ENCODE assay signal across 11 cellular contexts in the genomic region with DNA sequence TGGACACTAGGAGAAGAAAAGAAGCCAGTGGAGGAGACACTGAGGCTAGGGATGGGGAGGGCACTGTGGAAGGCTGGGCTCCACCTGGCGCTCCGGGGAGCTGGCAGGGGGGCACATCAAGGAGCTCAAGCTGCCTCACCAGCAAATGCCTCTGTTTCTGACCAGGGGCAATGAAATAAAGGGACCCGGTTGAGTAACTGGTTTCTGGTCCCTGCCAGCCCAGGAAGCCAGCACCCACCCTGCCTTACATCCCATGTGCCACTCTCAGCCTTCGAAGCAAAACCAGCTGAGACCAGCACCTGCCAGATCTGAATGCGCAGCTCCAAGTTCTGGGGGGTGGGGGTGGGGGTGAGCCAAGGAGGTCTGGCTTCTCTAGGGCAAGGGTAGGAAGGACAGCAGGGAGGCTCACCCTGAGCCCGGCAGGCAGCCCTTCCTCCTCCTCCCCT. TPM values are rescaled to one million over a fixed set of nuclear protein-coding genes. Genes with fewer than 3 reads are reported as not detected.
DNase-seq lines count a peak whose midpoint lies in the region; ATAC-seq lines count a peak whose summit lies in the region.
"Had no signal": no experiment of that assay in that cellular context is flagged by ENCODE, and none has a peak within 500 bp of the region (broad histone marks: within the 10 kb centered on the region; RNA-seq: fewer than 3 reads in every experiment).

No MANE protein-coding gene starts in this region.

- peak overlapping the region; percentile 31 for H3K4me3 Mint-ChIP-seq in activated T-helper 17 cell treated with anti-CD3 and anti-CD28 coated beads, Interleukin-2, amount 50 U/mL, for 72 hours
- no peak overlapping the region for H3K4me3 Mint-ChIP-seq in activated CD8-positive, alpha-beta T cell treated with anti-CD3 and anti-CD28 coated beads, Interleukin-2, amount 10 ng/mL, durations not matched to agents 7 days and 5 days

- peaks cover 14% of the 10 kb centered on the region for H3K27me3 Mint-ChIP-seq in activated T-helper 17 cell treated with anti-CD3 and anti-CD28 coated beads, Interleukin-2, amount 50 U/mL, for 72 hours
- peaks cover 17% of the 10 kb centered on the region for H3K27me3 Mint-ChIP-seq in activated CD8-positive, alpha-beta T cell treated with anti-CD3 and anti-CD28 coated beads, Interleukin-2, amount 10 ng/mL, durations not matched to agents 7 days and 5 days (ENCODE audit: low read depth)

- H3K9me3 ChIP-seq in iPS-20b (ENCODE audit: insufficient read depth, low read depth, low read length) (no peaks in the 10 kb centered on the region), subcutaneous abdominal adipose tissue (ENCODE audit: control insufficient read depth in 5 of 5, low read length in 5 of 5) (no peaks in the 10 kb centered on the region)

- no peak overlapping the region for H3K27ac Mint-ChIP-seq in activated T-helper 17 cell treated with anti-CD3 and anti-CD28 coated beads, Interleukin-2, amount 50 U/mL, for 72 hours
- H3K27ac Mint-ChIP-seq in activated CD8-positive, alpha-beta T cell treated with anti-CD3 and anti-CD28 coated beads, Interleukin-2, amount 10 ng/mL, durations not matched to agents 7 days and 5 days, result no peak overlapping the region

- H3K27ac ChIP-seq in iPS-20b (ENCODE audit: low read length) (no peak overlapping the region), subcutaneous abdominal adipose tissue (ENCODE audit: low read depth, low read length) (no peak overlapping the region)
- H3K27ac ChIP-seq: KMS-11 had no signal

- peak; percentile 9 to 47 for DNase-seq in NCI-H524 (lab: John Stamatoyannopoulos, UW)
- DNase-seq in NCI-H524 treated with DMSO at 0.1 percent for 48 hours (lab: John Stamatoyannopoulos, UW), result no peak
- no peak for DNase-seq in middle frontal gyrus (ENCODE audit: extremely low spot score, low spot score)
- DNase-seq in activated CD8-positive, alpha-beta T cell treated with anti-CD3 and anti-CD28 coated beads, Interleukin-2, amount 10 ng/mL, durations not matched to agents 7 days and 5 days, result no peak
- DNase-seq in HCEC 1CT, result no peak
- DNase-seq: activated CD4-positive, CD25-positive, alpha-beta regulatory T cell; CD4-positive, CD25-positive, alpha-beta regulatory T cell had no signal

- POLR2A ChIA-PET in activated CD8-positive, alpha-beta T cell treated with anti-CD3 and anti-CD28 coated beads, Interleukin-2, amount 10 ng/mL, durations not matched to agents 7 days and 5 days (lab: Charles Lee), result interaction anchor here (1.0 kb wide), 2 partner anchors 9 to 57 kb away, joined by 3 read pairs; no protein-coding TSS in a partner anchor

- H3K4me3 ChIP-seq in iPS-20b (ENCODE audit: low read length) (peak overlapping the region; percentile 63), subcutaneous abdominal adipose tissue (ENCODE audit: low read depth in 1 of 5, low read length in 5 of 5) (peak overlapping the region in 3 of 5 donors; percentile 26 to 54 (median 31))

- ATAC-seq in activated T-helper 17 cell treated with anti-CD3 and anti-CD28 coated beads, Interleukin-2, amount 50 U/mL, for 72 hours (replicated peaks), result peak; percentile 6
- ATAC-seq in activated CD8-positive, alpha-beta T cell treated with anti-CD3 and anti-CD28 coated beads, Interleukin-2, amount 10 ng/mL, durations not matched to agents 7 days and 5 days, result no peak

- CTCF ChIA-PET in activated CD8-positive, alpha-beta T cell treated with anti-CD3 and anti-CD28 coated beads, Interleukin-2, amount 10 ng/mL, durations not matched to agents 7 days and 5 days (lab: Charles Lee), result interaction anchor here (1.0 to 2.1 kb wide), 8 partner anchors 16 to 193 kb away, joined by 3 to 18 read pairs (median 8); no protein-coding TSS in a partner anchor

- H3K9me3 Mint-ChIP-seq in activated T-helper 17 cell treated with anti-CD3 and anti-CD28 coated beads, Interleukin-2, amount 50 U/mL, for 72 hours, result no peaks in the 10 kb centered on the region
- H3K9me3 Mint-ChIP-seq in activated CD8-positive, alpha-beta T cell treated with anti-CD3 and anti-CD28 coated beads, Interleukin-2, amount 10 ng/mL, durations not matched to agents 7 days and 5 days (ENCODE audit: insufficient read depth), result no peaks in the 10 kb centered on the region
- H3K9me3 Mint-ChIP-seq: CD4-positive, CD25-positive, alpha-beta regulatory T cell had no signal

- peaks cover 5% of the 10 kb centered on the region for H3K4me1 Mint-ChIP-seq in activated T-helper 17 cell treated with anti-CD3 and anti-CD28 coated beads, Interleukin-2, amount 50 U/mL, for 72 hours
- H3K4me1 Mint-ChIP-seq in activated CD8-positive, alpha-beta T cell treated with anti-CD3 and anti-CD28 coated beads, Interleukin-2, amount 10 ng/mL, durations not matched to agents 7 days and 5 days (ENCODE audit: low read depth), result peaks cover 24% of the 10 kb centered on the region

- H3K36me3 ChIP-seq in iPS-20b (ENCODE audit: insufficient read depth, low read depth, low read length) (no peaks in the 10 kb centered on the region), subcutaneous abdominal adipose tissue (ENCODE audit: control insufficient read depth in 5 of 5, insufficient read depth in 5 of 5, low read length in 5 of 5) (no peaks in the 10 kb centered on the region)

- H3K9ac ChIP-seq in iPS-20b (ENCODE audit: low read depth, low read length), result peak overlapping the region; percentile 65; the same call in 1 of the 2 replicates
- no peak overlapping the region for H3K9ac ChIP-seq in subcutaneous abdominal adipose tissue (ENCODE audit: low read length in 5 of 5)
- H3K9ac ChIP-seq: KMS-11 had no signal

- H3K4me1 ChIP-seq in iPS-20b (ENCODE audit: insufficient read depth, low read length) (peaks cover 7% of the 10 kb centered on the region; the same call in 1 of the 2 replicates), subcutaneous abdominal adipose tissue (ENCODE audit: control insufficient read depth in 5 of 5, insufficient read depth in 5 of 5, low read length in 5 of 5) (peaks cover 0 to 29% (median 10%) of the 10 kb centered on the region in 5 donors)

- H3K36me3 Mint-ChIP-seq in activated T-helper 17 cell treated with anti-CD3 and anti-CD28 coated beads, Interleukin-2, amount 50 U/mL, for 72 hours (ENCODE audit: low read depth), result no peaks in the 10 kb centered on the region
- H3K36me3 Mint-ChIP-seq in activated CD8-positive, alpha-beta T cell treated with anti-CD3 and anti-CD28 coated beads, Interleukin-2, amount 10 ng/mL, durations not matched to agents 7 days and 5 days (ENCODE audit: low read depth), result peaks cover 3% of the 10 kb centered on the region
- H3K36me3 Mint-ChIP-seq: CD4-positive, CD25-positive, alpha-beta regulatory T cell had no signal

- H3K27me3 ChIP-seq in iPS-20b (ENCODE audit: insufficient read depth, low read length) (peaks cover 17% of the 10 kb centered on the region), subcutaneous abdominal adipose tissue (ENCODE audit: control insufficient read depth in 5 of 5, insufficient read depth in 4 of 5, low read length in 5 of 5) (peaks cover 8 to 32% (median 23%) of the 10 kb centered on the region in 5 donors)

RNA-seq across cellular contexts. Expression of a gene that starts 0.4 kb away (rescaled TPM):
- 1 to 10 TPM in 1 of 2 donors, under 1 TPM in 1; 0.42 to 1.4 TPM for total RNA-seq in activated T-helper 17 cell treated with anti-CD3 and anti-CD28 coated beads, Interleukin-2, amount 50 U/mL, for 72 hours
- 1 to 10 TPM; 1.2 to 1.4 TPM for total RNA-seq in activated CD8-positive, alpha-beta T cell treated with anti-CD3 and anti-CD28 coated beads, Interleukin-2, amount 10 ng/mL, durations not matched to agents 7 days and 5 days
- total RNA-seq: CD4-positive, CD25-positive, alpha-beta regulatory T cell had no signal

RNA-seq across cellular contexts. Expression of a gene that starts 44.4 kb away (rescaled TPM):
- not detected for total RNA-seq in activated T-helper 17 cell treated with anti-CD3 and anti-CD28 coated beads, Interleukin-2, amount 50 U/mL, for 72 hours
- total RNA-seq in activated CD8-positive, alpha-beta T cell treated with anti-CD3 and anti-CD28 coated beads, Interleukin-2, amount 10 ng/mL, durations not matched to agents 7 days and 5 days, result under 1 TPM in 1 of 2 experiments, not detected in 1; 0.37 TPM

Comparison
In these comparisons a context has a peak if more than half of its experiments do, and no peak if none do; other contexts are left out.
1. DNase-seq: peak in NCI-H524 (2 of 2); none in NCI-H524 treated with DMSO at 0.1 percent for 48 hours (single experiment), middle frontal gyrus (single experiment), activated CD8-positive, alpha-beta T cell treated with anti-CD3 and anti-CD28 coated beads, Interleukin-2, amount 10 ng/mL, durations not matched to agents 7 days and 5 days (single experiment) and HCEC 1CT (single experiment).